Comparison of ENCODE assay signal across 16 cellular contexts in the genomic region with DNA sequence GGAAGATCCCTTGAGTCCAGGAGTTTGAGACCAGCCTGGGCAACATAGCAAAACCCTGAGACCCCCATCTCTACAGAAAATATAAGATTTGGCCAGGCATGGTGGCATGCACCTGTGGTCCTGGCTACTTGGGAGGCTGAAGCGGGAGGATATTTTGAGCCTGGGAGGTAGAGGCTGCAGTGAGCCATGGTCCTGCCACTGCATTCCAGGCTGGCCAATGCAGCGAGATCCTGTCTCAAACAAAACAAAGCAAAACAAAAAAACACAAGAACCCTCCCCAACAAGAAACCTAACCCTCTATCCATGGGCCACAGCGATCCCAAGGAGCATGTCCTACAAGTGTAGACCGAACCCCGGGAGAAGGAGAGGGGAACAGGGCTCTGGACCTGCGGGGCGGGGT.
"Had no signal": no experiment of that assay in that cellular context is flagged by ENCODE, and none has a peak within 500 bp of the region (broad histone marks: within the 10 kb centered on the region; RNA-seq: fewer than 3 reads in every experiment).

No MANE protein-coding gene starts in this region.

- H3K9me3 ChIP-seq: body of pancreas, esophagus squamous epithelium, thyroid gland had no signal

- H3K27me3 ChIP-seq: body of pancreas, thyroid gland had no signal

- H3K27me3 Mint-ChIP-seq: activated CD4-positive, alpha-beta memory T cell treated with anti-CD3 and anti-CD28 coated beads, Interleukin-2, amount 10 ng/mL, durations not matched to agents 7 days and 5 days; activated CD4-positive, alpha-beta T cell treated with anti-CD3 and anti-CD28 coated beads for 36 hours; activated naive CD8-positive, alpha-beta T cell; T-cell had no signal

- H3K4me3 Mint-ChIP-seq: activated CD4-positive, alpha-beta memory T cell treated with anti-CD3 and anti-CD28 coated beads, Interleukin-2, amount 10 ng/mL, durations not matched to agents 7 days and 5 days; activated CD4-positive, alpha-beta T cell treated with anti-CD3 and anti-CD28 coated beads for 36 hours; activated naive CD8-positive, alpha-beta T cell; activated T-cell treated with anti-CD3 and anti-CD28 coated beads, Interleukin-2, amount 50 U/mL, for 4 hours; nephron progenitor cell; stimulated activated effector memory CD8-positive, alpha-beta T cell treated with anti-CD3 and anti-CD28 coated beads, Interleukin-12 subunit alpha, Interleukin-12 subunit beta, amount 100 ng/mL, for 72 hours; T-cell had no signal

- H3K27ac ChIP-seq: body of pancreas, coronary artery, esophagus squamous epithelium, thyroid gland, WERI-Rb-1 had no signal

- H3K4me3 ChIP-seq: body of pancreas, coronary artery, esophagus squamous epithelium, thyroid gland had no signal

- DNase-seq: activated CD4-positive, alpha-beta memory T cell treated with anti-CD3 and anti-CD28 coated beads, Interleukin-2, amount 10 ng/mL, durations not matched to agents 7 days and 5 days; activated CD4-positive, alpha-beta T cell treated with anti-CD3 and anti-CD28 coated beads for 36 hours; activated effector memory CD4-positive, alpha-beta T cell treated with anti-CD3 and anti-CD28 coated beads, Interleukin-2, amount 50 U/mL, for 16 hours; activated T-cell treated with anti-CD3 and anti-CD28 coated beads, Interleukin-2, amount 50 U/mL, for 4 hours; amniotic stem cell; body of pancreas; central memory CD4-positive, alpha-beta T cell; esophagus squamous epithelium; mesenchymal stem cell; nephron progenitor cell; T-cell; thyroid gland; WERI-Rb-1 had no signal

- ATAC-seq: activated CD4-positive, alpha-beta T cell treated with anti-CD3 and anti-CD28 coated beads for 36 hours; activated T-cell treated with anti-CD3 and anti-CD28 coated beads, Interleukin-2, amount 50 U/mL, for 4 hours; body of pancreas; stimulated activated effector memory CD8-positive, alpha-beta T cell treated with anti-CD3 and anti-CD28 coated beads, Interleukin-12 subunit alpha, Interleukin-12 subunit beta, amount 100 ng/mL, for 72 hours; T-cell had no signal

- H3K36me3 Mint-ChIP-seq: activated naive CD8-positive, alpha-beta T cell; stimulated activated effector memory CD8-positive, alpha-beta T cell treated with anti-CD3 and anti-CD28 coated beads, Interleukin-12 subunit alpha, Interleukin-12 subunit beta, amount 100 ng/mL, for 72 hours; T-cell had no signal

- H3K27ac Mint-ChIP-seq: activated CD4-positive, alpha-beta memory T cell treated with anti-CD3 and anti-CD28 coated beads, Interleukin-2, amount 10 ng/mL, durations not matched to agents 7 days and 5 days; activated CD4-positive, alpha-beta T cell treated with anti-CD3 and anti-CD28 coated beads for 36 hours; activated naive CD8-positive, alpha-beta T cell; nephron progenitor cell; stimulated activated effector memory CD8-positive, alpha-beta T cell treated with anti-CD3 and anti-CD28 coated beads, Interleukin-12 subunit alpha, Interleukin-12 subunit beta, amount 100 ng/mL, for 72 hours had no signal

- H3K4me1 ChIP-seq: body of pancreas, thyroid gland had no signal

- H3K9me3 Mint-ChIP-seq: activated CD4-positive, alpha-beta memory T cell treated with anti-CD3 and anti-CD28 coated beads, Interleukin-2, amount 10 ng/mL, durations not matched to agents 7 days and 5 days; activated T-cell treated with anti-CD3 and anti-CD28 coated beads, Interleukin-2, amount 50 U/mL, for 4 hours; nephron progenitor cell; stimulated activated effector memory CD8-positive, alpha-beta T cell treated with anti-CD3 and anti-CD28 coated beads, Interleukin-12 subunit alpha, Interleukin-12 subunit beta, amount 100 ng/mL, for 72 hours; T-cell had no signal

- H3K36me3 ChIP-seq: esophagus squamous epithelium, thyroid gland, WERI-Rb-1 had no signal
